12 cellular contexts compared by ENCODE assay signal in genomic region chr16:56320081-56320480, GRCh38.
A peak's percentile ranks its signal among the peaks of the same experiment; 100 is the strongest.
DNase-seq lines count a peak whose midpoint lies in the region; ATAC-seq and TF ChIP-seq lines count a peak whose summit lies in the region.
"Had no signal": no experiment of that assay in that cellular context is flagged by ENCODE, and none has a peak within 500 bp of the region (broad histone marks: within the 10 kb centered on the region; RNA-seq: fewer than 3 reads in every experiment).

No MANE protein-coding gene starts in this region.

- H3K27me3 ChIP-seq in BLaER1 treated with 17β-estradiol and CSF1 and Interleukin-3, amounts not matched to agents 10 nM and 100 nM, result peaks cover 0 to 6% (median 0%) of the 10 kb centered on the region in 11 experiments; a peak in 6 of 22 replicates
- H3K27me3 ChIP-seq in Caco-2 (replicated peaks; ENCODE audit: control insufficient read depth, insufficient read depth, low read length) (no peaks in the 10 kb centered on the region), BE2C (no peaks in the 10 kb centered on the region)

- no peak overlapping the region for H3K4me3 Mint-ChIP-seq in stimulated activated effector memory CD8-positive, alpha-beta T cell treated with anti-CD3 and anti-CD28 coated beads, Interleukin-12 subunit alpha, Interleukin-12 subunit beta, amount 100 ng/mL, for 72 hours
- no peak overlapping the region for H3K4me3 Mint-ChIP-seq in Caco-2 (ENCODE audit: unreplicated experiment)
- H3K4me3 Mint-ChIP-seq: CD4-positive, alpha-beta T cell; H9 had no signal

- TF ChIP-seq POLR2A in erythroblast (IDR thresholded peaks at IDR 0.05; ENCODE audit: low read length), result no peak

- no peak overlapping the region for H3K9ac ChIP-seq in BLaER1 treated with 17β-estradiol and CSF1 and Interleukin-3, amounts not matched to agents 10 nM and 100 nM

- H3K36me3 ChIP-seq in BLaER1 treated with 17β-estradiol and CSF1 and Interleukin-3, amounts not matched to agents 10 nM and 100 nM, result no peaks in the 10 kb centered on the region
- H3K36me3 ChIP-seq in Caco-2 (ENCODE audit: control insufficient read depth, insufficient read depth, low read length), result no peaks in the 10 kb centered on the region
- peaks cover 20% of the 10 kb centered on the region for H3K36me3 ChIP-seq in BE2C

- peak overlapping the region in 8 of 11 experiments; percentile 65 to 80 (median 70); a peak in 13 of 22 replicates for H3K4me2 ChIP-seq in BLaER1 treated with 17β-estradiol and CSF1 and Interleukin-3, amounts not matched to agents 10 nM and 100 nM

- peak overlapping the region; percentile 9 for H3K27ac Mint-ChIP-seq in stimulated activated effector memory CD8-positive, alpha-beta T cell treated with anti-CD3 and anti-CD28 coated beads, Interleukin-12 subunit alpha, Interleukin-12 subunit beta, amount 100 ng/mL, for 72 hours
- no peak overlapping the region for H3K27ac Mint-ChIP-seq in Caco-2 (ENCODE audit: unreplicated experiment)
- H3K27ac Mint-ChIP-seq: CD4-positive, alpha-beta T cell had no signal

- POLR2A ChIA-PET in Caco-2 (lab: Charles Lee), result no interaction called here

- H3K9me3 Mint-ChIP-seq in stimulated activated effector memory CD8-positive, alpha-beta T cell treated with anti-CD3 and anti-CD28 coated beads, Interleukin-12 subunit alpha, Interleukin-12 subunit beta, amount 100 ng/mL, for 72 hours, result no peaks in the 10 kb centered on the region
- H3K9me3 Mint-ChIP-seq in Caco-2 (ENCODE audit: unreplicated experiment), result no peaks in the 10 kb centered on the region
- H3K9me3 Mint-ChIP-seq: CD4-positive, alpha-beta T cell; H9 had no signal

- no peak overlapping the region for H3K4me3 ChIP-seq in BLaER1 treated with 17β-estradiol and CSF1 and Interleukin-3, amounts not matched to agents 10 nM and 100 nM
- H3K4me3 ChIP-seq in Caco-2 (ENCODE audit: low read depth, low read length) (no peak overlapping the region), BE2C (ENCODE audit: low read depth, low read length) (no peak overlapping the region)
- H3K4me3 ChIP-seq: K562 had no signal

- TF ChIP-seq CTCF in Caco-2 (IDR thresholded peaks at IDR 0.05; ENCODE audit: insufficient read depth in 1 of 2, low read depth in 1 of 2, low read length in 1 of 2, severe bottlenecking in 1 of 2, unreplicated experiment in 1 of 2), result no peak
- TF ChIP-seq CTCF in BE2C (IDR thresholded peaks at IDR 0.05; ENCODE audit: low read depth, low read length), result no peak

- H3K27me3 Mint-ChIP-seq in Caco-2 (ENCODE audit: insufficient read depth, unreplicated experiment), result peaks cover 4% of the 10 kb centered on the region
- H3K27me3 Mint-ChIP-seq: CD4-positive, alpha-beta T cell had no signal

- no peak overlapping the region for H3K27ac ChIP-seq in BLaER1 treated with 17β-estradiol and CSF1 and Interleukin-3, amounts not matched to agents 10 nM and 100 nM
- peak overlapping the region; percentile 91 for H3K27ac ChIP-seq in angular gyrus (ENCODE audit: low read depth, low read length)

- peaks cover 21% of the 10 kb centered on the region for H3K4me1 Mint-ChIP-seq in stimulated activated effector memory CD8-positive, alpha-beta T cell treated with anti-CD3 and anti-CD28 coated beads, Interleukin-12 subunit alpha, Interleukin-12 subunit beta, amount 100 ng/mL, for 72 hours
- no peaks in the 10 kb centered on the region for H3K4me1 Mint-ChIP-seq in Caco-2 (ENCODE audit: low read depth, unreplicated experiment)

- no TSS peak for BruUV-seq in Caco-2 (replicated peaks; lab: Mats Ljungman, UMichigan)

- no peak for ATAC-seq in stimulated activated effector memory CD8-positive, alpha-beta T cell treated with anti-CD3 and anti-CD28 coated beads, Interleukin-12 subunit alpha, Interleukin-12 subunit beta, amount 100 ng/mL, for 72 hours
- ATAC-seq in HG03378 (IDR thresholded peaks at IDR 0.05; ENCODE audit: unreplicated experiment), result no peak
- ATAC-seq: K562 had no signal

- H4K20me1 ChIP-seq in BLaER1 treated with 17β-estradiol and CSF1 and Interleukin-3, amounts not matched to agents 10 nM and 100 nM, result peaks cover 0 to 16% (median 0%) of the 10 kb centered on the region in 11 experiments; a peak in 2 of 22 replicates

- no peaks in the 10 kb centered on the region for H3K36me3 Mint-ChIP-seq in stimulated activated effector memory CD8-positive, alpha-beta T cell treated with anti-CD3 and anti-CD28 coated beads, Interleukin-12 subunit alpha, Interleukin-12 subunit beta, amount 100 ng/mL, for 72 hours
- H3K36me3 Mint-ChIP-seq in Caco-2 (ENCODE audit: insufficient read depth, unreplicated experiment), result no peaks in the 10 kb centered on the region

- CTCF ChIA-PET in Caco-2 (lab: Charles Lee), result no interaction called here

- H3K4me1 ChIP-seq in BLaER1 treated with 17β-estradiol and CSF1 and Interleukin-3, amounts not matched to agents 10 nM and 100 nM, result peaks cover 9 to 35% (median 22%) of the 10 kb centered on the region in 10 experiments
- H3K4me1 ChIP-seq in Caco-2 (no peaks in the 10 kb centered on the region), BE2C (peaks cover 11% of the 10 kb centered on the region)

- intact Hi-C loops in Caco-2 (cut with micrococcal nuclease; ENCODE audit: unreplicated experiment), result no loop called here

- peak; percentile 20 to 33 for DNase-seq in erythroblast (lab: John Stamatoyannopoulos, UW)
- DNase-seq in stimulated activated effector memory CD8-positive, alpha-beta T cell treated with anti-CD3 and anti-CD28 coated beads, Interleukin-12 subunit alpha, Interleukin-12 subunit beta, amount 100 ng/mL, for 72 hours (ENCODE audit: low spot score in 2 of 2), result no peak
- no peak for DNase-seq in Caco-2
- no peak for DNase-seq in BE2C
- DNase-seq: CD4-positive, alpha-beta T cell; DMS79; GOT3; H9 had no signal

- no peaks in the 10 kb centered on the region for H3K9me3 ChIP-seq in BLaER1 treated with 17β-estradiol and CSF1 and Interleukin-3, amounts not matched to agents 10 nM and 100 nM (replicated peaks in 1 of 11)
- H3K9me3 ChIP-seq in Caco-2, result no peaks in the 10 kb centered on the region
- H3K9me3 ChIP-seq in BE2C, result no peaks in the 10 kb centered on the region

Comparison
In these comparisons a context has a peak if more than half of its experiments do, and no peak if none do; other contexts are left out.
1. DNase-seq: peak in erythroblast (2 of 2); none in stimulated activated effector memory CD8-positive, alpha-beta T cell treated with anti-CD3 and anti-CD28 coated beads, Interleukin-12 subunit alpha, Interleukin-12 subunit beta, amount 100 ng/mL, for 72 hours (0 of 2), Caco-2 (0 of 2) and BE2C (single experiment).